Comparison of ENCODE assay signal across 13 cellular contexts in the genomic region with DNA sequence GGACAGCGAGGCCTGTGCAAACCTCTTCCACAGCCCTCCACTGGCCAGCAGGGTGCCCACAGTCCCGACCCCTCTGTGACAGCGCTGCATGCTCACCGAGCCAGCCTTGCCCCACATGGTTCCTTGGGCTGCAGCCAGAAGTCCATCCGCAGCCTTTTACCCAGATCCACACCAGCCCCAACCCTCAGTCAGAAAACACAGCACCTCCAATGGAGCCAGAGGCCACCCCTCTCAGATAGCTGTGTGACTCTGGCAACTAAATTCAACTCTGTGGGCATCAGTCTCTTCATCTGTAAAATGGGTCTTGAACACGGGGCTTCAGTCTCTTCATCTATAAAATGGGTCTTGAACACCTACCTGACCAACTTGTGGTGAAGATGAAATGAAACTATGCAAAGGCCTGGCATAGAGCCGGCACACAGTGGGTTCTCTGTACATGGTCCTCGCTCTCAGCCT. TPM values are rescaled to one million over a fixed set of nuclear protein-coding genes. Genes with fewer than 3 reads are reported as not detected.
DNase-seq lines count a peak whose midpoint lies in the region; TF ChIP-seq lines count a peak whose summit lies in the region.
"Had no signal": no experiment of that assay in that cellular context is flagged by ENCODE, and none has a peak within 500 bp of the region (broad histone marks: within the 10 kb centered on the region; RNA-seq: fewer than 3 reads in every experiment).

No MANE protein-coding gene starts in this region.

- no peaks in the 10 kb centered on the region for H3K79me2 ChIP-seq in mesendoderm (ENCODE audit: control insufficient read depth, insufficient read depth, low read length)

- TF ChIP-seq POLR2A in breast epithelium (IDR thresholded peaks at IDR 0.05) (no peak), adrenal gland (IDR thresholded peaks at IDR 0.05) (no peak)

- H4K5ac ChIP-seq in mesendoderm (ENCODE audit: low read length) = no peak overlapping the region

- no peak overlapping the region for H2BK120ac ChIP-seq in mesendoderm (ENCODE audit: low read depth, low read length)

- H3K27ac ChIP-seq in breast epithelium (peak overlapping the region; percentile 82 to 85), adrenal gland (peak overlapping the region; percentile 84 to 97 (median 91)), mesendoderm (ENCODE audit: low read depth, low read length) (peak overlapping the region; percentile 52), tibial artery (peak overlapping the region; percentile 71 to 78)

- peak overlapping the region; percentile 90 for H2AK5ac ChIP-seq in mesendoderm (ENCODE audit: low read length)

- no peaks in the 10 kb centered on the region for H3K9me3 Mint-ChIP-seq in MCF 10A (ENCODE audit: unreplicated experiment)

- H2BK5ac ChIP-seq in mesendoderm (ENCODE audit: low read length) = peak overlapping the region; percentile 76

- H3K9me3 ChIP-seq in breast epithelium (peaks cover 0 to 7% of the 10 kb centered on the region in 2 donors), adrenal gland (replicated peaks in 1 of 3) (no peaks in the 10 kb centered on the region), tibial artery (no peaks in the 10 kb centered on the region)

- peaks cover 5% of the 10 kb centered on the region for H3K36me3 Mint-ChIP-seq in MCF 10A (ENCODE audit: insufficient read depth, unreplicated experiment)
- H3K36me3 Mint-ChIP-seq: brain had no signal

- peaks cover 5% of the 10 kb centered on the region for H3K4me1 Mint-ChIP-seq in MCF 10A (ENCODE audit: insufficient read depth, unreplicated experiment)

- H3K18ac ChIP-seq in mesendoderm (ENCODE audit: low read length) = peak overlapping the region; percentile 42

- no peaks in the 10 kb centered on the region for H3K79me1 ChIP-seq in mesendoderm (ENCODE audit: low read length)

- H3K9ac ChIP-seq in mesendoderm (ENCODE audit: low read length) = peak overlapping the region; percentile 43

- H3K4me1 ChIP-seq in breast epithelium (peaks cover 0 to 4% of the 10 kb centered on the region in 2 donors), adrenal gland (replicated peaks in 1 of 2) (peaks cover 18 to 24% of the 10 kb centered on the region in 2 donors), mesendoderm (ENCODE audit: control insufficient read depth, low read depth, low read length) (peaks cover 12% of the 10 kb centered on the region), tibial artery (peaks cover 0 to 54% (median 33%) of the 10 kb centered on the region in 4 donors)

- TF ChIP-seq CTCF in breast epithelium (IDR thresholded peaks at IDR 0.05) (no peak), MCF 10A (IDR thresholded peaks at IDR 0.05; ENCODE audit: unreplicated experiment) (no peak), adrenal gland (IDR thresholded peaks at IDR 0.05) (no peak), tibial artery (IDR thresholded peaks at IDR 0.05) (no peak)

- no peak overlapping the region for H3K4me3 ChIP-seq in breast epithelium
- no peak overlapping the region for H3K4me3 ChIP-seq in adrenal gland
- H3K4me3 ChIP-seq in mesendoderm (ENCODE audit: low read length) = no peak overlapping the region
- H3K4me3 ChIP-seq in tibial artery = no peak overlapping the region

- DNase-seq in breast epithelium (ENCODE audit: low spot score in 2 of 2) (no peak), MCF 10A (ENCODE audit: unreplicated experiment) (no peak), adrenal gland (no peak), mesendoderm (no peak), tibial artery (no peak), NCI-H1105 (lab: John Stamatoyannopoulos, UW) (no peak), T-helper 2 cell (no peak), DMS153 treated with DMSO at 0.1 percent for 48 hours (lab: John Stamatoyannopoulos, UW; ENCODE audit: unreplicated experiment) (no peak)
- DNase-seq: DND-41, NCI-H187 treated with DMSO at 0.1 percent for 48 hours, T-helper 1 cell had no signal

- no peak overlapping the region for H2BK15ac ChIP-seq in mesendoderm (replicated peaks; ENCODE audit: low read depth)

- no peak overlapping the region for H4K8ac ChIP-seq in mesendoderm (ENCODE audit: low read depth, low read length)

- H3K56ac ChIP-seq in mesendoderm (ENCODE audit: low read length) = peak overlapping the region; percentile 84

- H3K27me3 ChIP-seq in breast epithelium (no peaks in the 10 kb centered on the region), adrenal gland (no peaks in the 10 kb centered on the region), mesendoderm (ENCODE audit: insufficient read depth, low read length, poor library complexity) (no peaks in the 10 kb centered on the region), tibial artery (no peaks in the 10 kb centered on the region)

- CTCF ChIA-PET in MCF 10A (lab: Yijun Ruan, JAX) = interaction anchor here (2.4 kb wide), 1 partner anchor 27 kb away, joined by 8 read pairs; no protein-coding TSS in a partner anchor

- no peak overlapping the region for H3K4me2 ChIP-seq in mesendoderm (ENCODE audit: low read length)

- no peak overlapping the region for H3K4me3 Mint-ChIP-seq in MCF 10A (ENCODE audit: unreplicated experiment)
- H3K4me3 Mint-ChIP-seq: brain had no signal

- H3K4ac ChIP-seq in mesendoderm (ENCODE audit: low read depth, low read length) = peak overlapping the region; percentile 98

- no TSS peak for BruUV-seq in MCF 10A (replicated peaks; lab: Mats Ljungman, UMichigan)

- intact Hi-C loops in breast epithelium (cut with DNase I; ENCODE audit: low total_unique reads) (no loop called here), MCF 10A (cut with micrococcal nuclease) (no loop called here), adrenal gland (cut with DNase I) (no loop called here), tibial artery (cut with DNase I; ENCODE audit: low total_unique reads) (no loop called here)

- H3K23ac ChIP-seq in mesendoderm (ENCODE audit: low read length) = no peak overlapping the region

- POLR2A ChIA-PET in MCF 10A (lab: Yijun Ruan, JAX) = interaction anchor here (2.5 to 2.6 kb wide), 2 partner anchors 8 to 37 kb away, joined by 34 to 36 read pairs; a partner anchor contains a TSS

- H3K27me3 Mint-ChIP-seq in MCF 10A (ENCODE audit: insufficient read depth, unreplicated experiment) = no peaks in the 10 kb centered on the region
- H3K27me3 Mint-ChIP-seq: IgD-negative memory B cell had no signal

- H3K36me3 ChIP-seq in breast epithelium (no peaks in the 10 kb centered on the region), adrenal gland (replicated peaks in 1 of 2) (no peaks in the 10 kb centered on the region), mesendoderm (ENCODE audit: control insufficient read depth, insufficient read depth, low read length) (no peaks in the 10 kb centered on the region), tibial artery (no peaks in the 10 kb centered on the region)

- WGBS in adrenal gland, 4 donors = 69 to 97% (median 77%) methylated on average over 3 to 8 of the region's 8 CpGs
- no CpG with 5 or more reads among the region's 8 CpGs for WGBS in mesendoderm (ENCODE audit: extremely low coverage, insufficient coverage, low lambda C conversion rate)

- no peak overlapping the region for H3K27ac Mint-ChIP-seq in MCF 10A (ENCODE audit: low read depth, unreplicated experiment)

RNA-seq across cellular contexts. Expression of a gene that starts 38.0 kb away (rescaled TPM):
- total RNA-seq in breast epithelium = 100 to 1,000 TPM; 418 to 546 (median 422) TPM
- 74.5 and 112 TPM in 2 replicates for total RNA-seq in MCF 10A (2022)
- total RNA-seq in adrenal gland = 100 to 1,000 TPM; 183 to 677 (median 295) TPM
- polyA plus RNA-seq in adrenal gland = 100 to 1,000 TPM; 106 to 152 (median 138) TPM
- 49.3 TPM for polyA plus RNA-seq in mesendoderm (2013, experiment 1 of 2)
- polyA plus RNA-seq in mesendoderm (2013, experiment 2 of 2) = 45.6 TPM
